ENCODE assay signal across 1 cellular context in the genomic region with DNA sequence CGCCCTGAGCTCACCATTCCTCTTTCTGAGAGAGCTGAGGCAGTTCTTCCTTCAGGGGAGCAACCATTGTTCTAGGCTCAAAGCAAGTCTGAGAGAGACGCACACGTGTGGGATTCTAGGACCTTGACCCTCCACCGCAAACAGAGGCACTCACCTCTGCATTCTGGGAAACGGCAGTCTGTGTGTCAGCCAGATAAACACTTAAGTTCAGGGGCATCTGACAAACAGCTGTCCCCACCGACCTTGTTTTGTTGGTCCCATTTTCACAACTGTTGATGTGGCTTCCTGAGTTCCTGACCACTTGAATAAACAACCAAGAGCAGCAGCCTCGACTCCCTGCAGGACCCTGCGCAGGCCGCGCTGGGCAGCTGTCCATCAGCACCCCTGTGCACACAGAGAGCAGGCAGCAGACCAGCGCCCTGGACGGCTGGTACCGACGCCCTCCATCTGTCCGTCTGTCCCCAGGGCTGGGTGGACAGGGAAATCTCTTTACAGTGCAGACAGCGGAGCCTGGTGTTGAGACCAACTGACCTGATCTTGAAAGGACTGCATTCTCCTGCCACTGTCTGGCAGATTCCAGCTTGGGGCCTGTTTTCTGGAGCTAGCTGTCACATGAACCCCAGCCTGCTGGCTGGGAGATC.
TF ChIP-seq lines count a peak whose summit lies in the region.

No MANE protein-coding gene starts in this region.

TF ChIP-seq in SK-N-SH treated with all-trans-retinoic acid at 6 μM for 48 hours, 23 proteins besides CTCF, POLR2A, EP300 and RAD21 (continued from another document):
- TF ChIP-seq, protein P1, sequence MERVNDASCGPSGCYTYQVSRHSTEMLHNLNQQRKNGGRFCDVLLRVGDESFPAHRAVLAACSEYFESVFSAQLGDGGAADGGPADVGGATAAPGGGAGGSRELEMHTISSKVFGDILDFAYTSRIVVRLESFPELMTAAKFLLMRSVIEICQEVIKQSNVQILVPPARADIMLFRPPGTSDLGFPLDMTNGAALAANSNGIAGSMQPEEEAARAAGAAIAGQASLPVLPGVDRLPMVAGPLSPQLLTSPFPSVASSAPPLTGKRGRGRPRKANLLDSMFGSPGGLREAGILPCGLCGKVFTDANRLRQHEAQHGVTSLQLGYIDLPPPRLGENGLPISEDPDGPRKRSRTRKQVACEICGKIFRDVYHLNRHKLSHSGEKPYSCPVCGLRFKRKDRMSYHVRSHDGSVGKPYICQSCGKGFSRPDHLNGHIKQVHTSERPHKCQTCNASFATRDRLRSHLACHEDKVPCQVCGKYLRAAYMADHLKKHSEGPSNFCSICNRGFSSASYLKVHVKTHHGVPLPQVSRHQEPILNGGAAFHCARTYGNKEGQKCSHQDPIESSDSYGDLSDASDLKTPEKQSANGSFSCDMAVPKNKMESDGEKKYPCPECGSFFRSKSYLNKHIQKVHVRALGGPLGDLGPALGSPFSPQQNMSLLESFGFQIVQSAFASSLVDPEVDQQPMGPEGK (CRISPR knock-in tag; IDR thresholded peaks at IDR 0.05; ENCODE audit: borderline replicate concordance), result no peak
- TF ChIP-seq PPARA (CRISPR knock-in tag; IDR thresholded peaks at IDR 0.05; ENCODE audit: borderline replicate concordance), result no peak
- no peak for TF ChIP-seq BACH2 (CRISPR knock-in tag; IDR thresholded peaks at IDR 0.05; ENCODE audit: borderline replicate concordance)
- no peak for TF ChIP-seq RARB (CRISPR knock-in tag; IDR thresholded peaks at IDR 0.05)
- TF ChIP-seq, protein P2, sequence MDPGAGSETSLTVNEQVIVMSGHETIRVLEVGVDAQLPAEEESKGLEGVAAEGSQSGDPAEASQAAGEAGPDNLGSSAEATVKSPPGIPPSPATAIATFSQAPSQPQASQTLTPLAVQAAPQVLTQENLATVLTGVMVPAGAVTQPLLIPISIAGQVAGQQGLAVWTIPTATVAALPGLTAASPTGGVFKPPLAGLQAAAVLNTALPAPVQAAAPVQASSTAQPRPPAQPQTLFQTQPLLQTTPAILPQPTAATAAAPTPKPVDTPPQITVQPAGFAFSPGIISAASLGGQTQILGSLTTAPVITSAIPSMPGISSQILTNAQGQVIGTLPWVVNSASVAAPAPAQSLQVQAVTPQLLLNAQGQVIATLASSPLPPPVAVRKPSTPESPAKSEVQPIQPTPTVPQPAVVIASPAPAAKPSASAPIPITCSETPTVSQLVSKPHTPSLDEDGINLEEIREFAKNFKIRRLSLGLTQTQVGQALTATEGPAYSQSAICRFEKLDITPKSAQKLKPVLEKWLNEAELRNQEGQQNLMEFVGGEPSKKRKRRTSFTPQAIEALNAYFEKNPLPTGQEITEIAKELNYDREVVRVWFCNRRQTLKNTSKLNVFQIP (CRISPR knock-in tag; IDR thresholded peaks at IDR 0.05; ENCODE audit: borderline replicate concordance, low read depth), result no peak
